In the genomic region with DNA sequence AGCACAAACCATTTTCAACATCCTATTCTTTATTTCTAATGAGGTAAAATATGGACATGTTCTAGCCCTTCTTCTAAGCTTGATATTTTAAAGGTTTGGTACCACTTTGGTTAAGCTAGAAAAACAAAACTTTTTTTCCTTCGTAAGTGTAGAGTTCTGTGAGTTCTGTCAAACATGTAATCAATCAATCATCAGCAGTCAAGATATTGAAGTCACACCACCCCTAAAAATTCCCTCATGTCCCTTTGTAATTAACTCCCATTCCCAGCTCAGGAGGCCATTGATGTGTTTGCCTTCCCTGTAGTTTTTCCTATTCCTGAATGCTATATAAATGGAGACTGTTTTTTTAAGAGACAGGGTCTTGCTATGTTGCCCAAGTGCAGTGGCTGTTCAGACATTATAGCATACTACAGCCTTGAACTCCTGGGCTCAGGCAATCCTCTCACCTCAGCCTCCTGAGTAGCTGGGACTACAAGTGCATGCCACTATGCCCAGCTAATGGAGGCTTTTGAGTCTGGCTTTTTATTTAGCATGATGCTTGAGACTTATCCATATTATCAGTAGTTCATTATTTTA, we compare ENCODE assay signal across 26 cellular contexts. TPM values are rescaled to one million over a fixed set of nuclear protein-coding genes. Genes with fewer than 3 reads are reported as not detected.
A peak's percentile ranks its signal among the peaks of the same experiment; 100 is the strongest.
DNase-seq lines count a peak whose midpoint lies in the region; ATAC-seq, FAIRE-seq and TF ChIP-seq lines count a peak whose summit lies in the region.
"Had no signal": no experiment of that assay in that cellular context is flagged by ENCODE, and none has a peak within 500 bp of the region (broad histone marks: within the 10 kb centered on the region; RNA-seq: fewer than 3 reads in every experiment).

No MANE protein-coding gene starts in this region.

- TF ChIP-seq EP300 in K562 (IDR thresholded peaks at IDR 0.05; ENCODE audit: low read length) = no peak

- ATAC-seq in activated naive CD4-positive, alpha-beta T cell treated with anti-CD3 and anti-CD28 coated beads, Interleukin-2, amount 50 U/mL, for 72 hours = no peak
- ATAC-seq in K562 = peak; percentile 20; the same call in 2 of the 3 replicates

- H3K4me3 ChIP-seq in K562 = no peak overlapping the region
- no peak overlapping the region for H3K4me3 ChIP-seq in neutrophil (ENCODE audit: low read depth in 1 of 2, low read length in 1 of 2)
- H3K4me3 ChIP-seq: HAP-1, left ventricle myocardium inferior had no signal

- no peak overlapping the region for H3K4me3 Mint-ChIP-seq in activated naive CD4-positive, alpha-beta T cell treated with anti-CD3 and anti-CD28 coated beads, Interleukin-2, amount 50 U/mL, for 24 hours
- H3K4me3 Mint-ChIP-seq: B cell; dendritic cell treated with granulocyte-macrophage colony-stimulating factor and Interleukin-4, amounts not matched to agents 40 ng/mL and 50 ng/mL, for 4 days; endodermal cell; IgD-negative memory B cell; naive B cell; type B pancreatic cell had no signal

- CTCF ChIA-PET in K562 (lab: Yijun Ruan, JAX; ENCODE audit: low intra/inter-chr PET ratio) = no interaction called here

- 60% methylated on average over 1 of the region's 1 CpG for WGBS in K562 (ENCODE audit: insufficient coverage, low coverage, missing lambda C conversion rate)

- no peak overlapping the region for H3K4me2 ChIP-seq in K562 (ENCODE audit: insufficient read depth, low read length)

- no peak overlapping the region for H2AFZ ChIP-seq in K562 (ENCODE audit: low read depth, low read length)

- H3K27ac Mint-ChIP-seq in activated naive CD4-positive, alpha-beta T cell treated with anti-CD3 and anti-CD28 coated beads, Interleukin-2, amount 50 U/mL, for 24 hours = peak overlapping the region; percentile 56
- H3K27ac Mint-ChIP-seq in activated naive CD4-positive, alpha-beta T cell treated with anti-CD3 and anti-CD28 coated beads, Interleukin-2, amount 50 U/mL, for 72 hours = peak overlapping the region in 1 of 2 donors; percentile 4
- H3K27ac Mint-ChIP-seq: B cell; dendritic cell treated with granulocyte-macrophage colony-stimulating factor and Interleukin-4, amounts not matched to agents 40 ng/mL and 50 ng/mL, for 4 days; endodermal cell; type B pancreatic cell had no signal

- FAIRE-seq in K562 (lab: Jason Lieb, UNC) = no peak
- FAIRE-seq in frontal cortex (lab: Jason Lieb, UNC) = no peak

- TF ChIP-seq CTCF in K562 (IDR thresholded peaks at IDR 0.05 in 2 of 3, conservative IDR thresholded peaks at IDR 0.05 in 1 of 3; ENCODE audit: insufficient read depth in 2 of 3, low read depth in 1 of 3, low read length in 3 of 3) = no peak
- TF ChIP-seq CTCF in neutrophil (IDR thresholded peaks at IDR 0.05) = no peak

- H3K9me3 ChIP-seq in K562 (replicated peaks; ENCODE audit: control insufficient read depth, insufficient read depth, low read depth, low read length) (no peaks in the 10 kb centered on the region), neutrophil (peaks cover 3% of the 10 kb centered on the region)
- H3K9me3 ChIP-seq: HAP-1, left ventricle myocardium inferior had no signal

- H3K27ac ChIP-seq in K562 (ENCODE audit: extremely low read depth, low read depth, low read length) (peak overlapping the region; percentile 9; the same call in 2 of the 3 replicates), neutrophil (peak overlapping the region; percentile 78)
- H3K27ac ChIP-seq: left ventricle myocardium inferior, RWPE1 had no signal

- POLR2A ChIA-PET in K562 (lab: Yijun Ruan, JAX) = interaction anchor here (0.8 to 2.4 kb wide), 8 partner anchors 8 to 21 kb away, joined by 3 to 7 read pairs (median 4); no protein-coding TSS in a partner anchor

- TF ChIP-seq POLR2A in K562 (conservative IDR thresholded peaks at IDR 0.05) = no peak; the same call in 1 of the 2 replicates

- H3K36me3 ChIP-seq in K562 (ENCODE audit: control insufficient read depth, insufficient read depth, low read length) = peaks cover 52% of the 10 kb centered on the region
- peaks cover 70% of the 10 kb centered on the region for H3K36me3 ChIP-seq in neutrophil

- H3K9me1 ChIP-seq in K562 (ENCODE audit: control insufficient read depth, insufficient read depth, low read length) = no peaks in the 10 kb centered on the region

- H3K27me3 ChIP-seq in K562 (ENCODE audit: control insufficient read depth in 2 of 2, insufficient read depth in 2 of 2, low read length in 2 of 2) (no peaks in the 10 kb centered on the region), neutrophil (no peaks in the 10 kb centered on the region)

- intact Hi-C loops in K562 (cut with micrococcal nuclease) = no loop called here

- H3K4me1 ChIP-seq in K562 (replicated peaks in 1 of 2; ENCODE audit: control insufficient read depth in 2 of 2, insufficient read depth in 2 of 2, low read length in 2 of 2) = peaks cover 9 to 22% of the 10 kb centered on the region in 2 experiments; a peak in 3 of 5 replicates
- H3K4me1 ChIP-seq in neutrophil (ENCODE audit: control insufficient read depth in 1 of 2, insufficient read depth in 1 of 2, low read depth in 1 of 2, low read length in 1 of 2) = peaks cover 16 to 23% of the 10 kb centered on the region in 2 experiments
- H3K4me1 ChIP-seq: HAP-1 had no signal

- H3K36me3 Mint-ChIP-seq in activated naive CD4-positive, alpha-beta T cell treated with anti-CD3 and anti-CD28 coated beads, Interleukin-2, amount 50 U/mL, for 24 hours = peaks cover 26% of the 10 kb centered on the region
- H3K36me3 Mint-ChIP-seq in activated naive CD4-positive, alpha-beta T cell treated with anti-CD3 and anti-CD28 coated beads, Interleukin-2, amount 50 U/mL, for 72 hours = peaks cover 13 to 50% of the 10 kb centered on the region in 2 donors

- no peaks in the 10 kb centered on the region for H3K79me2 ChIP-seq in K562 (ENCODE audit: control insufficient read depth, insufficient read depth, low read length)

- H4K20me1 ChIP-seq in K562 (replicated peaks; ENCODE audit: control insufficient read depth, insufficient read depth, low read length) = no peaks in the 10 kb centered on the region

- H3K4me1 Mint-ChIP-seq in activated naive CD4-positive, alpha-beta T cell treated with anti-CD3 and anti-CD28 coated beads, Interleukin-2, amount 50 U/mL, for 24 hours = peaks cover 33% of the 10 kb centered on the region
- H3K4me1 Mint-ChIP-seq: endodermal cell had no signal

- H3K9ac ChIP-seq in K562 (ENCODE audit: insufficient read depth in 1 of 2, low read depth in 2 of 2, low read length in 2 of 2) = no peak overlapping the region

- DNase-seq in activated naive CD4-positive, alpha-beta T cell treated with anti-CD3 and anti-CD28 coated beads, Interleukin-2, amount 50 U/mL, for 72 hours (ENCODE audit: low spot score in 2 of 2) = no peak
- DNase-seq in HT-29 (ENCODE audit: low spot score) = peak; percentile 0
- DNase-seq in K562 (ENCODE audit: extremely low read depth in 1 of 4, low spot score in 3 of 4) = no peak
- no peak for DNase-seq in frontal cortex (ENCODE audit: low spot score in 2 of 2)
- DNase-seq in NCI-H1092 (lab: John Stamatoyannopoulos, UW) = no peak
- no peak for DNase-seq in SIG-M5 treated with dmso at 0.1 percent for 504 hours (lab: John Stamatoyannopoulos, UW; ENCODE audit: unreplicated experiment)
- DNase-seq: ACHN; activated CD4-positive, CD25-positive, alpha-beta regulatory T cell treated with anti-CD3 and anti-CD28 coated beads, Interleukin-2, amount 50 U/mL, for 72 hours; activated gamma-delta T cell treated with Interleukin-2 at 50 U/mL for 16 hours; caudate nucleus; endodermal cell; glutamatergic neuron; islet precursor cell; left ventricle myocardium inferior; naive B cell; NCI-H1694; stimulated activated CD4-positive, alpha-beta T cell treated with anti-CD3 and anti-CD28 coated beads, Interleukin-4, amount 100 ng/mL, for 4 hours; substantia nigra had no signal

- in situ Hi-C loops in K562 (cut with MboI) = no loop called here

- H3K27me3 Mint-ChIP-seq in activated naive CD4-positive, alpha-beta T cell treated with anti-CD3 and anti-CD28 coated beads, Interleukin-2, amount 50 U/mL, for 24 hours = no peaks in the 10 kb centered on the region
- H3K27me3 Mint-ChIP-seq: B cell; dendritic cell treated with granulocyte-macrophage colony-stimulating factor and Interleukin-4, amounts not matched to agents 40 ng/mL and 50 ng/mL, for 4 days; IgD-negative memory B cell; naive B cell; type B pancreatic cell had no signal

- no peak for TF ChIP-seq RAD21 in K562 (CRISPR knock-in tag; conservative IDR thresholded peaks at IDR 0.05 in 1 of 2, IDR thresholded peaks at IDR 0.05 in 1 of 2)

- no peaks in the 10 kb centered on the region for H3K9me3 Mint-ChIP-seq in activated naive CD4-positive, alpha-beta T cell treated with anti-CD3 and anti-CD28 coated beads, Interleukin-2, amount 50 U/mL, for 24 hours
- no peaks in the 10 kb centered on the region for H3K9me3 Mint-ChIP-seq in activated naive CD4-positive, alpha-beta T cell treated with anti-CD3 and anti-CD28 coated beads, Interleukin-2, amount 50 U/mL, for 72 hours
- H3K9me3 Mint-ChIP-seq: dendritic cell treated with granulocyte-macrophage colony-stimulating factor and Interleukin-4, amounts not matched to agents 40 ng/mL and 50 ng/mL, for 4 days; endodermal cell had no signal

- BruUV-seq in K562 (replicated peaks; lab: Mats Ljungman, UMichigan) = no TSS peak

TF ChIP-seq in K562, 482 proteins besides CTCF, POLR2A, EP300 and RAD21 (continues in another document):
- TF ChIP-seq KAT8 (IDR thresholded peaks at IDR 0.05; ENCODE audit: low read depth) = no peak

RNA-seq across cellular contexts. Expression of a gene that starts 23.0 kb away (rescaled TPM):
- 100 to 1,000 TPM in 1 of 2 donors, 10 to 100 TPM in 1; 92.2 to 201 TPM for total RNA-seq in activated naive CD4-positive, alpha-beta T cell treated with anti-CD3 and anti-CD28 coated beads, Interleukin-2, amount 50 U/mL, for 72 hours
- 76.9 and 79.3 TPM in 2 replicates for total RNA-seq in HT-29 (2014; rRNA removed; shearing (Covaris generic))
- 173 and 433 TPM in 2 replicates for total RNA-seq in K562 (2011; cell fraction: chromatin; rRNA removed; ENCODE audit: low replicate concordance)
- 69.9 and 88.0 TPM in 2 replicates for total RNA-seq in K562 (2011; cell fraction: nucleolus; rRNA removed)
- total RNA-seq in K562 (2011; cell fraction: nucleoplasm; rRNA removed) = 156 and 175 TPM in 2 replicates
- total RNA-seq in K562 (2014; rRNA removed) (50.1 and 55.0 TPM in 2 replicates), K562 (2014; rRNA removed; fragmentation: Illumina TruSeq; extraction: Trizol) (98.4 and 106 TPM in 2 replicates), K562 (2015; rRNA removed; fragmentation: Illumina TruSeq; extraction: Trizol) (77.7 and 79.5 TPM in 2 replicates), K562 (2021) (83.1 and 83.2 TPM in 2 replicates), frontal cortex (182 TPM)
- polyA plus RNA-seq in K562 (2011; rRNA removed) (126 and 128 TPM in 2 replicates), K562 (2014; fragmentation: Illumina TruSeq; extraction: Trizol) (62.7 and 68.0 TPM in 2 replicates), K562 (2014; fragmentation: Nextera tagmentation; extraction: Ambion mirVana) (10 to 100 TPM; 30.6 to 77.7 TPM), K562 (2014; rRNA removed) (57.4 and 61.2 TPM in 2 replicates)
- polyA plus RNA-seq in K562 (2011; cell fraction: cytosol; rRNA removed) = 19.6 and 49.4 TPM in 2 replicates
- 310 and 362 TPM in 2 replicates for polyA plus RNA-seq in K562 (2011; cell fraction: nucleus; rRNA removed)
- 30.0 and 50.2 TPM in 2 replicates for polyA plus RNA-seq in K562 (2012)
- polyA minus RNA-seq in K562 (2011; rRNA and poly(A)+ RNA removed) = 163 and 190 TPM in 2 replicates
- polyA minus RNA-seq in K562 (2011; cell fraction: cytosol; rRNA and poly(A)+ RNA removed) = 32.6 and 42.3 TPM in 2 replicates
- polyA minus RNA-seq in K562 (2011; cell fraction: nucleus; rRNA and poly(A)+ RNA removed) = 289 and 483 TPM in 2 replicates
